8 cellular contexts compared by ENCODE assay signal in genomic region chr1:15966081-15966955, GRCh38. TPM values are rescaled to one million over a fixed set of nuclear protein-coding genes. Genes with fewer than 3 reads are reported as not detected.
DNase-seq lines count a peak whose midpoint lies in the region; ATAC-seq and TF ChIP-seq lines count a peak whose summit lies in the region.
"Had no signal": no experiment of that assay in that cellular context is flagged by ENCODE, and none has a peak within 500 bp of the region (broad histone marks: within the 10 kb centered on the region; RNA-seq: fewer than 3 reads in every experiment).

No MANE protein-coding gene starts in this region.

- H3K4me3 ChIP-seq in skeletal muscle tissue (ENCODE audit: low read length in 3 of 3), result no peak overlapping the region
- H3K4me3 ChIP-seq: adrenal gland had no signal

- H3K9me3 ChIP-seq in skeletal muscle tissue (ENCODE audit: control insufficient read depth in 3 of 3, low read length in 3 of 3), result no peaks in the 10 kb centered on the region
- H3K9me3 ChIP-seq: adrenal gland had no signal

- H3K4me1 ChIP-seq in skeletal muscle tissue (ENCODE audit: control insufficient read depth in 3 of 3, insufficient read depth in 3 of 3, low read length in 3 of 3), result peaks cover 12% of the 10 kb centered on the region in 3 donors

- H3K27ac ChIP-seq in skeletal muscle tissue (ENCODE audit: low read depth, low read length), result peak overlapping the region; percentile 15

- CTCF ChIA-PET in HEK293T (lab: Yijun Ruan, JAX), result no interaction called here

- no peak overlapping the region for H3K9ac ChIP-seq in skeletal muscle tissue (ENCODE audit: low read depth in 1 of 3, low read length in 3 of 3)

- ATAC-seq in GM19351 (IDR thresholded peaks at IDR 0.05; ENCODE audit: unreplicated experiment), result peak; percentile 67
- peak; percentile 73 for ATAC-seq in HG03354 (IDR thresholded peaks at IDR 0.05; ENCODE audit: poor library complexity, severe bottlenecking, unreplicated experiment)
- peak; percentile 27 for ATAC-seq in esophagus mucosa

- H3K36me3 ChIP-seq in skeletal muscle tissue (ENCODE audit: control insufficient read depth in 3 of 3, insufficient read depth in 3 of 3, low read length in 3 of 3), result peaks cover 5 to 13% (median 5%) of the 10 kb centered on the region in 3 donors

- POLR2A ChIA-PET in HEK293T (lab: Yijun Ruan, JAX), result interaction anchor here (2.3 kb wide), 1 partner anchor 10 kb away, joined by 8 read pairs; the partner anchor contains the start of gene ZBTB17

- peak; percentile 50 for DNase-seq in activated CD4-positive, alpha-beta T cell treated with anti-CD3 and anti-CD28 coated beads, Interleukin-2, amount 50 U/mL, for 1 hour
- DNase-seq in HEK293T (ENCODE audit: extremely low spot score), result no peak
- no peak for DNase-seq in iPS-NIHi11 (ENCODE audit: low spot score)

- no peaks in the 10 kb centered on the region for H3K27me3 ChIP-seq in skeletal muscle tissue (ENCODE audit: control insufficient read depth in 3 of 3, insufficient read depth in 3 of 3, low read length in 3 of 3)
- H3K27me3 ChIP-seq: adrenal gland had no signal

TF ChIP-seq in HEK293T, 16 proteins besides CTCF, POLR2A, EP300 and RAD21:
- TF ChIP-seq CTBP1 (IDR thresholded peaks at IDR 0.05; ENCODE audit: borderline replicate concordance) (no peak), ELF4 (IDR thresholded peaks at IDR 0.05) (no peak), LEF1 (IDR thresholded peaks at IDR 0.05; ENCODE audit: borderline replicate concordance) (no peak), BHLHE40 (IDR thresholded peaks at IDR 0.05; ENCODE audit: borderline replicate concordance) (no peak), NFRKB (IDR thresholded peaks at IDR 0.05) (no peak), TARDBP (IDR thresholded peaks at IDR 0.05) (no peak), SP1 (IDR thresholded peaks at IDR 0.05) (no peak), L3MBTL2 (conservative IDR thresholded peaks at IDR 0.05) (no peak), SUZ12 (IDR thresholded peaks at IDR 0.05) (no peak), FOXK2 (IDR thresholded peaks at IDR 0.05) (no peak)

RNA-seq across cellular contexts. Expression of gene ZBTB17, which starts 9.6 kb away (rescaled TPM):
- total RNA-seq in esophagus mucosa, result 26.5 TPM
- total RNA-seq in skeletal muscle tissue, result 23.5 TPM

RNA-seq across cellular contexts. Expression of gene SRARP, which starts 37.7 kb away (rescaled TPM):
- total RNA-seq in esophagus mucosa (not detected), skeletal muscle tissue (not detected)
- total RNA-seq: adrenal gland had no signal

RNA-seq across cellular contexts. Expression of gene HSPB7, which starts 51.5 kb away (rescaled TPM):
- total RNA-seq in esophagus mucosa (1.6 TPM), skeletal muscle tissue (5.7 TPM)

RNA-seq across cellular contexts. Expression of gene CLCNKA, which starts 55.5 kb away (rescaled TPM):
- total RNA-seq in esophagus mucosa, result 0.08 TPM
- total RNA-seq in skeletal muscle tissue, result under 0.01 TPM
